8 cellular contexts compared by ENCODE assay signal in genomic region chr2:127104881-127105655, GRCh38. TPM values are rescaled to one million over a fixed set of nuclear protein-coding genes. Genes with fewer than 3 reads are reported as not detected.
DNase-seq lines count a peak whose midpoint lies in the region; ATAC-seq and TF ChIP-seq lines count a peak whose summit lies in the region.

No MANE protein-coding gene starts in this region.

- intact Hi-C loops in breast epithelium (cut with DNase I; ENCODE audit: low total_unique reads) (no loop called here), right lobe of liver (cut with DNase I) (no loop called here), testis (cut with DNase I; ENCODE audit: low total_unique reads) (no loop called here)

- H3K9me3 ChIP-seq in breast epithelium = no peaks in the 10 kb centered on the region
- H3K9me3 ChIP-seq in right lobe of liver = no peaks in the 10 kb centered on the region
- no peaks in the 10 kb centered on the region for H3K9me3 ChIP-seq in testis

- no peaks in the 10 kb centered on the region for H3K36me3 ChIP-seq in breast epithelium
- no peaks in the 10 kb centered on the region for H3K36me3 ChIP-seq in right lobe of liver
- H3K36me3 ChIP-seq in testis (ENCODE audit: low read depth, missing control alignments) = no peaks in the 10 kb centered on the region

- H3K27me3 ChIP-seq in breast epithelium = peaks cover 0 to 2% of the 10 kb centered on the region in 2 donors
- H3K27me3 ChIP-seq in right lobe of liver = no peaks in the 10 kb centered on the region
- no peaks in the 10 kb centered on the region for H3K27me3 ChIP-seq in testis

- TF ChIP-seq POLR2A in breast epithelium (IDR thresholded peaks at IDR 0.05) = no peak
- TF ChIP-seq POLR2A in right lobe of liver (IDR thresholded peaks at IDR 0.05) = no peak
- TF ChIP-seq POLR2A in testis (IDR thresholded peaks at IDR 0.05) = no peak

- 0% methylated on average over 1 of the region's 6 CpGs for WGBS in right lobe of liver (ENCODE audit: insufficient coverage, low coverage, low lambda C conversion rate, missing lambda C conversion rate)
- 71 to 73% methylated on average over 5 to 6 of the region's 6 CpGs for WGBS in testis, 2 donors

- TF ChIP-seq CTCF in breast epithelium (IDR thresholded peaks at IDR 0.05) (no peak), right lobe of liver (IDR thresholded peaks at IDR 0.05) (no peak), testis (IDR thresholded peaks at IDR 0.05) (no peak)

- ATAC-seq in right lobe of liver = no peak
- ATAC-seq in HG03439 (IDR thresholded peaks at IDR 0.05; ENCODE audit: unreplicated experiment) = no peak

- H3K4me3 ChIP-seq in breast epithelium = peak overlapping the region; percentile 67 to 93 (median 81)
- H3K4me3 ChIP-seq in right lobe of liver = peak overlapping the region; percentile 85 to 94 (median 93)
- H3K4me3 ChIP-seq in testis = peak overlapping the region; percentile 71 to 81

- DNase-seq in activated CD8-positive, alpha-beta memory T cell treated with anti-CD3 and anti-CD28 coated beads for 24 hours = peak; percentile 55
- no peak for DNase-seq in activated CD8-positive, alpha-beta memory T cell treated with anti-CD3 and anti-CD28 coated beads, Interleukin-2, amount 50 U/mL, for 4 hours
- DNase-seq in breast epithelium (ENCODE audit: low spot score in 2 of 2) (peak in 1 of 2 donors; percentile 48), right lobe of liver (peak in 1 of 3 donors; percentile 36), testis (no peak), dermis blood vessel endothelial cell (no peak), A172 (ENCODE audit: low spot score) (no peak)

- H3K4me1 ChIP-seq in breast epithelium (no peaks in the 10 kb centered on the region), right lobe of liver (peaks cover 0 to 27% (median 0%) of the 10 kb centered on the region in 4 donors), testis (peaks cover 9% of the 10 kb centered on the region)

- H3K27ac ChIP-seq in breast epithelium (peak overlapping the region; percentile 64 to 87), right lobe of liver (peak overlapping the region in 1 of 3 donors; percentile 76), testis (peak overlapping the region in 1 of 2 donors; percentile 55)

RNA-seq across cellular contexts. Expression of gene BIN1, which starts 1.9 kb away (rescaled TPM):
- total RNA-seq in breast epithelium = 10 to 100 TPM; 30.1 to 74.4 (median 59.3) TPM
- 10 to 100 TPM; 20.4 to 30.8 (median 26.3) TPM for total RNA-seq in right lobe of liver
- total RNA-seq in testis = 10 to 100 TPM; 25.0 to 28.7 TPM
- polyA plus RNA-seq in testis (ENCODE audit: insufficient read depth, low read depth, low replicate concordance) = 38.8 TPM
- 34.4 and 49.0 TPM in 2 replicates for total RNA-seq in dermis blood vessel endothelial cell
- 114 and 117 TPM in 2 replicates for total RNA-seq in A172 (2014; rRNA removed; shearing (Covaris generic))
